1 cellular context compared by ENCODE assay signal in the genomic region with DNA sequence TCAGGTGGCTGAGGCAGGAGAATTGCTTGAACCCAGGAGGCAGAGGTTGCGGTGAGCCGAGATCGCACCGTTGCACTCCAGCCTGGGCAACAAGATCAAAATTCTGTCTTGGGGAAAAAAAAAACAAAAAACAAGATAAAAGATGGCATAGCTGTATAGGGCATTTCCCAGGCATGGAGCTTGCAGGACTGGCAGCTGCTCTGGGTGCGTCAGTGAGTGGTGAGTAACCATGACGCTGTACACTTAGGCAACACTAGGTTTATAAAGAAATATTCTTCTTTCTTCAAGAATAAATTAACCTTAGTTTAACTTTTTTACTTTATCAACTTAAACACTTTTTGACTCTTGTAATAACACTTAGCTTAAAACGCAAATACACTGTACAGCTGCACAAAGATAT.
TF ChIP-seq lines count a peak whose summit lies in the region.

No MANE protein-coding gene starts in this region.

TF ChIP-seq in GM23338, 12 proteins besides CTCF, POLR2A, EP300 and RAD21 (continued from another document):
- TF ChIP-seq, protein P1, sequence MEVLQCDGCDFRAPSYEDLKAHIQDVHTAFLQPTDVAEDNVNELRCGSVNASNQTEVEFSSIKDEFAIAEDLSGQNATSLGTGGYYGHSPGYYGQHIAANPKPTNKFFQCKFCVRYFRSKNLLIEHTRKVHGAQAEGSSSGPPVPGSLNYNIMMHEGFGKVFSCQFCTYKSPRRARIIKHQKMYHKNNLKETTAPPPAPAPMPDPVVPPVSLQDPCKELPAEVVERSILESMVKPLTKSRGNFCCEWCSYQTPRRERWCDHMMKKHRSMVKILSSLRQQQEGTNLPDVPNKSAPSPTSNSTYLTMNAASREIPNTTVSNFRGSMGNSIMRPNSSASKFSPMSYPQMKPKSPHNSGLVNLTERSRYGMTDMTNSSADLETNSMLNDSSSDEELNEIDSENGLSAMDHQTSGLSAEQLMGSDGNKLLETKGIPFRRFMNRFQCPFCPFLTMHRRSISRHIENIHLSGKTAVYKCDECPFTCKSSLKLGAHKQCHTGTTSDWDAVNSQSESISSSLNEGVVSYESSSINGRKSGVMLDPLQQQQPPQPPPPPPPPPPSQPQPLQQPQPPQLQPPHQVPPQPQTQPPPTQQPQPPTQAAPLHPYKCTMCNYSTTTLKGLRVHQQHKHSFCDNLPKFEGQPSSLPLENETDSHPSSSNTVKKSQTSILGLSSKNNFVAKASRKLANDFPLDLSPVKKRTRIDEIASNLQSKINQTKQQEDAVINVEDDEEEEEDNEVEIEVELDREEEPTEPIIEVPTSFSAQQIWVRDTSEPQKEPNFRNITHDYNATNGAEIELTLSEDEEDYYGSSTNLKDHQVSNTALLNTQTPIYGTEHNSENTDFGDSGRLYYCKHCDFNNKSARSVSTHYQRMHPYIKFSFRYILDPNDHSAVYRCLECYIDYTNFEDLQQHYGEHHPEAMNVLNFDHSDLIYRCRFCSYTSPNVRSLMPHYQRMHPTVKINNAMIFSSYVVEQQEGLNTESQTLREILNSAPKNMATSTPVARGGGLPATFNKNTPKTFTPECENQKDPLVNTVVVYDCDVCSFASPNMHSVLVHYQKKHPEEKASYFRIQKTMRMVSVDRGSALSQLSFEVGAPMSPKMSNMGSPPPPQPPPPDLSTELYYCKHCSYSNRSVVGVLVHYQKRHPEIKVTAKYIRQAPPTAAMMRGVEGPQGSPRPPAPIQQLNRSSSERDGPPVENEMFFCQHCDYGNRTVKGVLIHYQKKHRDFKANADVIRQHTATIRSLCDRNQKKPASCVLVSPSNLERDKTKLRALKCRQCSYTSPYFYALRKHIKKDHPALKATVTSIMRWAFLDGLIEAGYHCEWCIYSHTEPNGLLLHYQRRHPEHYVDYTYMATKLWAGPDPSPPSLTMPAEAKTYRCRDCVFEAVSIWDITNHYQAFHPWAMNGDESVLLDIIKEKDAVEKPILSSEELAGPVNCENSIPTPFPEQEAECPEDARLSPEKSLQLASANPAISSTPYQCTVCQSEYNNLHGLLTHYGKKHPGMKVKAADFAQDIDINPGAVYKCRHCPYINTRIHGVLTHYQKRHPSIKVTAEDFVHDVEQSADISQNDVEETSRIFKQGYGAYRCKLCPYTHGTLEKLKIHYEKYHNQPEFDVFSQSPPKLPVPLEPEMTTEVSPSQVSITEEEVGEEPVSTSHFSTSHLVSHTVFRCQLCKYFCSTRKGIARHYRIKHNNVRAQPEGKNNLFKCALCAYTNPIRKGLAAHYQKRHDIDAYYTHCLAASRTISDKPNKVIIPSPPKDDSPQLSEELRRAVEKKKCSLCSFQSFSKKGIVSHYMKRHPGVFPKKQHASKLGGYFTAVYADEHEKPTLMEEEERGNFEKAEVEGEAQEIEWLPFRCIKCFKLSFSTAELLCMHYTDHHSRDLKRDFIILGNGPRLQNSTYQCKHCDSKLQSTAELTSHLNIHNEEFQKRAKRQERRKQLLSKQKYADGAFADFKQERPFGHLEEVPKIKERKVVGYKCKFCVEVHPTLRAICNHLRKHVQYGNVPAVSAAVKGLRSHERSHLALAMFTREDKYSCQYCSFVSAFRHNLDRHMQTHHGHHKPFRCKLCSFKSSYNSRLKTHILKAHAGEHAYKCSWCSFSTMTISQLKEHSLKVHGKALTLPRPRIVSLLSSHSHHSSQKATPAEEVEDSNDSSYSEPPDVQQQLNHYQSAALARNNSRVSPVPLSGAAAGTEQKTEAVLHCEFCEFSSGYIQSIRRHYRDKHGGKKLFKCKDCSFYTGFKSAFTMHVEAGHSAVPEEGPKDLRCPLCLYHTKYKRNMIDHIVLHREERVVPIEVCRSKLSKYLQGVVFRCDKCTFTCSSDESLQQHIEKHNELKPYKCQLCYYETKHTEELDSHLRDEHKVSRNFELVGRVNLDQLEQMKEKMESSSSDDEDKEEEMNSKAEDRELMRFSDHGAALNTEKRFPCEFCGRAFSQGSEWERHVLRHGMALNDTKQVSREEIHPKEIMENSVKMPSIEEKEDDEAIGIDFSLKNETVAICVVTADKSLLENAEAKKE (CRISPR knock-in tag; IDR thresholded peaks at IDR 0.05) = no peak
- TF ChIP-seq, protein P2, sequence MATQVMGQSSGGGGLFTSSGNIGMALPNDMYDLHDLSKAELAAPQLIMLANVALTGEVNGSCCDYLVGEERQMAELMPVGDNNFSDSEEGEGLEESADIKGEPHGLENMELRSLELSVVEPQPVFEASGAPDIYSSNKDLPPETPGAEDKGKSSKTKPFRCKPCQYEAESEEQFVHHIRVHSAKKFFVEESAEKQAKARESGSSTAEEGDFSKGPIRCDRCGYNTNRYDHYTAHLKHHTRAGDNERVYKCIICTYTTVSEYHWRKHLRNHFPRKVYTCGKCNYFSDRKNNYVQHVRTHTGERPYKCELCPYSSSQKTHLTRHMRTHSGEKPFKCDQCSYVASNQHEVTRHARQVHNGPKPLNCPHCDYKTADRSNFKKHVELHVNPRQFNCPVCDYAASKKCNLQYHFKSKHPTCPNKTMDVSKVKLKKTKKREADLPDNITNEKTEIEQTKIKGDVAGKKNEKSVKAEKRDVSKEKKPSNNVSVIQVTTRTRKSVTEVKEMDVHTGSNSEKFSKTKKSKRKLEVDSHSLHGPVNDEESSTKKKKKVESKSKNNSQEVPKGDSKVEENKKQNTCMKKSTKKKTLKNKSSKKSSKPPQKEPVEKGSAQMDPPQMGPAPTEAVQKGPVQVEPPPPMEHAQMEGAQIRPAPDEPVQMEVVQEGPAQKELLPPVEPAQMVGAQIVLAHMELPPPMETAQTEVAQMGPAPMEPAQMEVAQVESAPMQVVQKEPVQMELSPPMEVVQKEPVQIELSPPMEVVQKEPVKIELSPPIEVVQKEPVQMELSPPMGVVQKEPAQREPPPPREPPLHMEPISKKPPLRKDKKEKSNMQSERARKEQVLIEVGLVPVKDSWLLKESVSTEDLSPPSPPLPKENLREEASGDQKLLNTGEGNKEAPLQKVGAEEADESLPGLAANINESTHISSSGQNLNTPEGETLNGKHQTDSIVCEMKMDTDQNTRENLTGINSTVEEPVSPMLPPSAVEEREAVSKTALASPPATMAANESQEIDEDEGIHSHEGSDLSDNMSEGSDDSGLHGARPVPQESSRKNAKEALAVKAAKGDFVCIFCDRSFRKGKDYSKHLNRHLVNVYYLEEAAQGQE (IDR thresholded peaks at IDR 0.05; ENCODE audit: unreplicated experiment) = no peak
